ENCODE assay signal across 29 cellular contexts in the genomic region with DNA sequence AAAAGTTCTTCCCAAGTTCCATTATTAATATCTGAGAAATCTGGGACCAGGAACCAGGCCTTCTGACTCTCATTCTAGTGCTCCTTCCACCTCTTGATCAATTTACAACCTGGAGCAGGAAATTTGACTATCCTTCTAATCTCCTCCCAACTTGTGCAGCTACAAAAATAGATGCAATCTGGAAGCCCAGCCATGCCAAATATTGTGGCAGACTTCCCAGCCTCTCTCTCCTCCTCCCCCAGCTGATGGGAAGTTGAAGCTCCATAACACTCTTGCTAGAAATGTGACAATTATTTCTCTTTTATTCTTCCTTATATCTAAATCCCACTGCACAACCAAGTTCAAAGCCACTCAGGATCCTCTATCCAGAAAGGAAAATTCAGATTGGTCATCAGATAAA.
A peak's percentile ranks its signal among the peaks of the same experiment; 100 is the strongest.
DNase-seq lines count a peak whose midpoint lies in the region; ATAC-seq and TF ChIP-seq lines count a peak whose summit lies in the region.
"Had no signal": no experiment of that assay in that cellular context is flagged by ENCODE, and none has a peak within 500 bp of the region (broad histone marks: within the 10 kb centered on the region; RNA-seq: fewer than 3 reads in every experiment).

No MANE protein-coding gene starts in this region.

- TF ChIP-seq CTCF in heart left ventricle (IDR thresholded peaks at IDR 0.05) = no peak

- no peak overlapping the region for H3K27ac ChIP-seq in heart left ventricle
- H3K27ac ChIP-seq: 22Rv1, epithelial cell of prostate, PC-9, suprapubic skin had no signal

- H3K9me3 ChIP-seq in adipocyte (ENCODE audit: control insufficient read depth, low read length) = no peaks in the 10 kb centered on the region
- peaks cover 0 to under 1% (median 0%) of the 10 kb centered on the region in 12 donors for H3K9me3 ChIP-seq in heart left ventricle
- H3K9me3 ChIP-seq: suprapubic skin had no signal

- H3K27me3 Mint-ChIP-seq in stimulated activated memory B cell treated with anti-CD40 and anti-IgM and Interleukin-4, amounts not matched to agents 10 μg/mL and 1 μg/mL and 100 μg/mL, for 72 hours = no peaks in the 10 kb centered on the region

- ATAC-seq in heart left ventricle (peak in 2 of 4 donors; percentile 45 to 57), HG02571 (IDR thresholded peaks at IDR 0.05; ENCODE audit: unreplicated experiment) (no peak), HG03342 (IDR thresholded peaks at IDR 0.05; ENCODE audit: unreplicated experiment) (no peak)
- ATAC-seq in stimulated activated memory B cell treated with anti-CD40 and anti-IgM and Interleukin-4, amounts not matched to agents 10 μg/mL and 1 μg/mL and 100 μg/mL, for 72 hours = no peak
- ATAC-seq: activated CD8-positive, alpha-beta memory T cell treated with anti-CD3 and anti-CD28 coated beads, Interleukin-2, amount 10 ng/mL, durations not matched to agents 7 days and 5 days; activated naive CD8-positive, alpha-beta T cell treated with anti-CD3 and anti-CD28 coated beads, Interleukin-2, amount 50 U/mL, for 24 hours; GM23338; naive thymus-derived CD4-positive, alpha-beta T cell; SK-N-SH treated with all-trans-retinoic acid at 6 μM for 48 hours; stimulated activated effector memory CD8-positive, alpha-beta T cell treated with anti-CD3 and anti-CD28 coated beads, Interleukin-12 subunit alpha, Interleukin-12 subunit beta, amount 100 ng/mL, for 72 hours had no signal

- no peak overlapping the region for H3K4me3 Mint-ChIP-seq in stimulated activated memory B cell treated with anti-CD40 and anti-IgM and Interleukin-4, amounts not matched to agents 10 μg/mL and 1 μg/mL and 100 μg/mL, for 72 hours
- H3K4me3 Mint-ChIP-seq: activated CD8-positive, alpha-beta memory T cell treated with anti-CD3 and anti-CD28 coated beads, Interleukin-2, amount 10 ng/mL, durations not matched to agents 7 days and 5 days; activated naive CD8-positive, alpha-beta T cell treated with anti-CD3 and anti-CD28 coated beads, Interleukin-2, amount 50 U/mL, for 24 hours; CD4-positive, alpha-beta T cell; GM23338; mesothelial cell of epicardium; naive thymus-derived CD4-positive, alpha-beta T cell; stimulated activated effector memory CD8-positive, alpha-beta T cell treated with anti-CD3 and anti-CD28 coated beads, Interleukin-12 subunit alpha, Interleukin-12 subunit beta, amount 100 ng/mL, for 72 hours; T-helper 1 cell treated with Interleukin-12 subunit alpha and Interleukin-12 subunit beta and Interleukin-4 antibody, amounts not matched to agents 30 μg/mL and 1 μg/mL, for 36 hours had no signal

- H3K27me3 ChIP-seq in adipocyte (replicated peaks; ENCODE audit: control insufficient read depth, insufficient read depth, low read length) (no peaks in the 10 kb centered on the region), heart left ventricle (no peaks in the 10 kb centered on the region)
- H3K27me3 ChIP-seq: suprapubic skin had no signal

- H3K36me3 ChIP-seq in adipocyte (ENCODE audit: control insufficient read depth, insufficient read depth, low read length, severe bottlenecking) (no peaks in the 10 kb centered on the region), heart left ventricle (no peaks in the 10 kb centered on the region)
- H3K36me3 ChIP-seq: suprapubic skin had no signal

- peaks cover 52% of the 10 kb centered on the region for H3K4me1 Mint-ChIP-seq in stimulated activated memory B cell treated with anti-CD40 and anti-IgM and Interleukin-4, amounts not matched to agents 10 μg/mL and 1 μg/mL and 100 μg/mL, for 72 hours
- H3K4me1 Mint-ChIP-seq: activated CD8-positive, alpha-beta memory T cell treated with anti-CD3 and anti-CD28 coated beads, Interleukin-2, amount 10 ng/mL, durations not matched to agents 7 days and 5 days; naive thymus-derived CD4-positive, alpha-beta T cell; stimulated activated effector memory CD8-positive, alpha-beta T cell treated with anti-CD3 and anti-CD28 coated beads, Interleukin-12 subunit alpha, Interleukin-12 subunit beta, amount 100 ng/mL, for 72 hours had no signal

- intact Hi-C loops in heart left ventricle (cut with DNase I) = loop anchor here in 1 of 10 donors (2.0 kb wide), 1 partner anchor 29 kb away; no protein-coding TSS in a partner anchor

- DNase-seq in DMS 273 (lab: John Stamatoyannopoulos, UW; ENCODE audit: unreplicated experiment) (peak; percentile 60), DMS 273 treated with DMSO at 0.1 percent for 48 hours (lab: John Stamatoyannopoulos, UW) (no peak), adipocyte (ENCODE audit: low read depth) (peak; percentile 46), heart left ventricle (peak in 3 of 5 donors; percentile 36 to 47 (median 38)), amniotic stem cell (lab: John Stamatoyannopoulos, UW) (no peak)
- DNase-seq: activated CD8-positive, alpha-beta memory T cell treated with anti-CD3 and anti-CD28 coated beads, Interleukin-2, amount 10 ng/mL, durations not matched to agents 7 days and 5 days; activated gamma-delta T cell treated with Interleukin-2 at 50 U/mL for 16 hours; activated naive CD8-positive, alpha-beta T cell treated with anti-CD3 and anti-CD28 coated beads, Interleukin-2, amount 50 U/mL, for 24 hours; activated T-cell treated with anti-CD3 and anti-CD28 coated beads, Interleukin-2, amount 50 U/mL, for 48 hours; CD4-positive, alpha-beta T cell; effector CD8-positive, alpha-beta T cell; glutamatergic neuron; islet precursor cell; naive thymus-derived CD4-positive, alpha-beta T cell; NCI-H146; NCI-H524 treated with DMSO at 0.1 percent for 48 hours; PC-9 had no signal

- H3K9ac ChIP-seq in adipocyte (ENCODE audit: low read length) = no peak overlapping the region

- H3K4me1 ChIP-seq in adipocyte (ENCODE audit: control insufficient read depth, insufficient read depth, low read length) = peaks cover 9% of the 10 kb centered on the region
- peaks cover 0 to 19% (median 3%) of the 10 kb centered on the region in 12 donors for H3K4me1 ChIP-seq in heart left ventricle
- H3K4me1 ChIP-seq: suprapubic skin had no signal

- H3K9me3 Mint-ChIP-seq in stimulated activated memory B cell treated with anti-CD40 and anti-IgM and Interleukin-4, amounts not matched to agents 10 μg/mL and 1 μg/mL and 100 μg/mL, for 72 hours = no peaks in the 10 kb centered on the region
- H3K9me3 Mint-ChIP-seq: activated naive CD8-positive, alpha-beta T cell treated with anti-CD3 and anti-CD28 coated beads, Interleukin-2, amount 50 U/mL, for 24 hours; CD4-positive, alpha-beta T cell; GM23338; mesothelial cell of epicardium; stimulated activated effector memory CD8-positive, alpha-beta T cell treated with anti-CD3 and anti-CD28 coated beads, Interleukin-12 subunit alpha, Interleukin-12 subunit beta, amount 100 ng/mL, for 72 hours; T-helper 1 cell treated with Interleukin-12 subunit alpha and Interleukin-12 subunit beta and Interleukin-4 antibody, amounts not matched to agents 30 μg/mL and 1 μg/mL, for 36 hours had no signal

- no peak for TF ChIP-seq POLR2A in heart left ventricle (IDR thresholded peaks at IDR 0.05)

- H3K4me3 ChIP-seq in adipocyte (ENCODE audit: low read length) = no peak overlapping the region
- H3K4me3 ChIP-seq in heart left ventricle = no peak overlapping the region
- H3K4me3 ChIP-seq: GM23338, PC-9, suprapubic skin had no signal

- H3K36me3 Mint-ChIP-seq in stimulated activated memory B cell treated with anti-CD40 and anti-IgM and Interleukin-4, amounts not matched to agents 10 μg/mL and 1 μg/mL and 100 μg/mL, for 72 hours = peaks cover under 1% of the 10 kb centered on the region
- H3K36me3 Mint-ChIP-seq: activated CD8-positive, alpha-beta memory T cell treated with anti-CD3 and anti-CD28 coated beads, Interleukin-2, amount 10 ng/mL, durations not matched to agents 7 days and 5 days; brain; mesothelial cell of epicardium; naive thymus-derived CD4-positive, alpha-beta T cell; stimulated activated effector memory CD8-positive, alpha-beta T cell treated with anti-CD3 and anti-CD28 coated beads, Interleukin-12 subunit alpha, Interleukin-12 subunit beta, amount 100 ng/mL, for 72 hours had no signal

- H3K27ac Mint-ChIP-seq in stimulated activated memory B cell treated with anti-CD40 and anti-IgM and Interleukin-4, amounts not matched to agents 10 μg/mL and 1 μg/mL and 100 μg/mL, for 72 hours = peak overlapping the region; percentile 99
- H3K27ac Mint-ChIP-seq: activated CD8-positive, alpha-beta memory T cell treated with anti-CD3 and anti-CD28 coated beads, Interleukin-2, amount 10 ng/mL, durations not matched to agents 7 days and 5 days; activated naive CD8-positive, alpha-beta T cell treated with anti-CD3 and anti-CD28 coated beads, Interleukin-2, amount 50 U/mL, for 24 hours; CD4-positive, alpha-beta T cell; GM23338; mesothelial cell of epicardium; naive thymus-derived CD4-positive, alpha-beta T cell; stimulated activated effector memory CD8-positive, alpha-beta T cell treated with anti-CD3 and anti-CD28 coated beads, Interleukin-12 subunit alpha, Interleukin-12 subunit beta, amount 100 ng/mL, for 72 hours; T-helper 1 cell treated with Interleukin-12 subunit alpha and Interleukin-12 subunit beta and Interleukin-4 antibody, amounts not matched to agents 30 μg/mL and 1 μg/mL, for 36 hours had no signal

Comparison
In these comparisons a context has a peak if more than half of its experiments do, and no peak if none do; other contexts are left out.
1. DNase-seq: peak in DMS 273 (single experiment), adipocyte (single experiment) and heart left ventricle (3 of 5); none in DMS 273 treated with DMSO at 0.1 percent for 48 hours (single experiment) and amniotic stem cell (single experiment).